ENCODE assay signal across 19 cellular contexts in genomic region chr5:103889500-103890209, GRCh38.
DNase-seq lines count a peak whose midpoint lies in the region; ATAC-seq and TF ChIP-seq lines count a peak whose summit lies in the region.
"Had no signal": no experiment of that assay in that cellular context is flagged by ENCODE, and none has a peak within 500 bp of the region (broad histone marks: within the 10 kb centered on the region; RNA-seq: fewer than 3 reads in every experiment).

No MANE protein-coding gene starts in this region.

- no peaks in the 10 kb centered on the region for H3K4me1 ChIP-seq in osteoblast (ENCODE audit: insufficient read depth, low read length)
- H3K4me1 ChIP-seq: BLaER1, colonic mucosa had no signal

- no peaks in the 10 kb centered on the region for H4K20me1 ChIP-seq in osteoblast (ENCODE audit: insufficient read depth, low read length)
- H4K20me1 ChIP-seq: BLaER1 had no signal

- ATAC-seq in GM18520 (IDR thresholded peaks at IDR 0.05; ENCODE audit: unreplicated experiment) (peak; percentile 88), GM21786 (IDR thresholded peaks at IDR 0.05; ENCODE audit: unreplicated experiment) (peak; percentile 84), HG03439 (IDR thresholded peaks at IDR 0.05; ENCODE audit: unreplicated experiment) (peak; percentile 95), HG03097 (IDR thresholded peaks at IDR 0.05; ENCODE audit: low FRiP score, unreplicated experiment) (no peak)
- ATAC-seq: activated CD8-positive, alpha-beta T cell treated with anti-CD3 and anti-CD28 coated beads for 36 hours; left cardiac atrium had no signal

- H3K36me3 ChIP-seq in osteoblast (ENCODE audit: insufficient read depth, low read length), result no peaks in the 10 kb centered on the region
- H3K36me3 ChIP-seq: BLaER1, colonic mucosa had no signal

- no peaks in the 10 kb centered on the region for H3K9me3 ChIP-seq in osteoblast (ENCODE audit: low read depth, low read length)
- H3K9me3 ChIP-seq: BLaER1, colonic mucosa had no signal

- H3K4me3 ChIP-seq in osteoblast (ENCODE audit: insufficient read depth, low read length), result no peak overlapping the region
- H3K4me3 ChIP-seq: BLaER1, colonic mucosa, hepatocyte, K562 had no signal

- H3K4me2 ChIP-seq in osteoblast (ENCODE audit: insufficient read depth, low read length), result no peak overlapping the region
- H3K4me2 ChIP-seq: BLaER1, hepatocyte had no signal

- TF ChIP-seq CTCF in osteoblast (IDR thresholded peaks at IDR 0.05; ENCODE audit: extremely low read depth, low read depth, low read length), result no peak

- DNase-seq in osteoblast (ENCODE audit: insufficient read length, low spot score, missing footprints) (no peak), T1000 (lab: John Stamatoyannopoulos, UW) (no peak), activated gamma-delta T cell treated with Interleukin-2 at 50 U/mL for 16 hours (no peak)
- DNase-seq in activated CD4-positive, alpha-beta T cell treated with anti-CD3 and anti-CD28 coated beads, Interleukin-2, amount 50 U/mL, for 4 hours, result no peak
- DNase-seq: activated CD8-positive, alpha-beta T cell treated with anti-CD3 and anti-CD28 coated beads for 36 hours; colonic mucosa; DMS 273 treated with DMSO at 0.1 percent for 48 hours; H7; left cardiac atrium; NCI-H1092 treated with DMSO at 0.1 percent for 48 hours; NCI-H2171 treated with DMSO at 0.1 percent for 48 hours; SIG-M5 had no signal

- H3K27me3 ChIP-seq in osteoblast (ENCODE audit: insufficient read depth, low read length), result no peaks in the 10 kb centered on the region
- H3K27me3 ChIP-seq: BLaER1, colonic mucosa, hepatocyte had no signal

- H3K27ac ChIP-seq in osteoblast (ENCODE audit: low read depth, low read length), result no peak overlapping the region
- H3K27ac ChIP-seq: BLaER1, colonic mucosa, hepatocyte had no signal

- no peaks in the 10 kb centered on the region for H3K79me2 ChIP-seq in osteoblast (ENCODE audit: insufficient read depth, low read length)
- H3K79me2 ChIP-seq: hepatocyte had no signal

- peak overlapping the region; percentile 42 for H2AFZ ChIP-seq in osteoblast (ENCODE audit: low read length)
- H2AFZ ChIP-seq: hepatocyte had no signal
